ENCODE assay signal across 8 cellular contexts in genomic region chr17:64130559-64131001, GRCh38. TPM values are rescaled to one million over a fixed set of nuclear protein-coding genes. Genes with fewer than 3 reads are reported as not detected.
DNase-seq lines count a peak whose midpoint lies in the region; ATAC-seq and TF ChIP-seq lines count a peak whose summit lies in the region.

No MANE protein-coding gene starts in this region.

- peaks cover 6% of the 10 kb centered on the region in 2 donors for H3K36me3 Mint-ChIP-seq in activated naive CD4-positive, alpha-beta T cell treated with anti-CD3 and anti-CD28 coated beads, Interleukin-2, amount 50 U/mL, for 72 hours

- H3K4me3 ChIP-seq in BLaER1 (peak overlapping the region; percentile 93), HUES64 (ENCODE audit: low read length) (peak overlapping the region; percentile 50), hepatocyte (no peak overlapping the region)

- H3K9me3 ChIP-seq in BLaER1: no peaks in the 10 kb centered on the region
- no peaks in the 10 kb centered on the region for H3K9me3 ChIP-seq in HUES64 (ENCODE audit: insufficient read depth, low read depth, low read length)
- H3K9me3 ChIP-seq in hepatocyte (ENCODE audit: low read depth): no peaks in the 10 kb centered on the region

- H3K4me1 ChIP-seq in BLaER1 (peaks cover 36% of the 10 kb centered on the region), HUES64 (ENCODE audit: insufficient read depth, low read length) (peaks cover 9% of the 10 kb centered on the region; the same call in 1 of the 2 replicates), hepatocyte (ENCODE audit: insufficient read depth) (peaks cover 37% of the 10 kb centered on the region)

- WGBS in HUES64: 29% methylated on average over 24 of the region's 24 CpGs
- WGBS in hepatocyte (ENCODE audit: low lambda C conversion rate, missing lambda C conversion rate): 52% methylated on average over 19 of the region's 24 CpGs

- no peaks in the 10 kb centered on the region for H3K9me2 ChIP-seq in hepatocyte (replicated peaks; ENCODE audit: insufficient read depth)

- H3K27ac Mint-ChIP-seq in activated naive CD4-positive, alpha-beta T cell treated with anti-CD3 and anti-CD28 coated beads, Interleukin-2, amount 50 U/mL, for 72 hours: peak overlapping the region; percentile 89 to 90

- peak; percentile 22 for ATAC-seq in GM21360 (IDR thresholded peaks at IDR 0.05; ENCODE audit: unreplicated experiment)
- peak; percentile 10 to 62 for ATAC-seq in activated naive CD4-positive, alpha-beta T cell treated with anti-CD3 and anti-CD28 coated beads, Interleukin-2, amount 50 U/mL, for 72 hours

- DNase-seq in activated naive CD4-positive, alpha-beta T cell treated with anti-CD3 and anti-CD28 coated beads, Interleukin-2, amount 50 U/mL, for 72 hours (ENCODE audit: low spot score in 2 of 2): peak in 1 of 2 donors; percentile 84
- no peak for DNase-seq in hepatocyte (ENCODE audit: low spot score)
- DNase-seq in stimulated activated CD4-positive, alpha-beta T cell treated with anti-CD3 and anti-CD28 coated beads, Interleukin-12 subunit alpha, Interleukin-12 subunit beta, amount 100 ng/mL, for 4 hours: peak; percentile 48
- no peak for DNase-seq in HuH-7.5 (ENCODE audit: low spot score)
- DNase-seq in NOMO-1 treated with DMSO at 0.1 percent for 48 hours (lab: John Stamatoyannopoulos, UW; ENCODE audit: unreplicated experiment): no peak

- no peaks in the 10 kb centered on the region for H3K9me3 Mint-ChIP-seq in activated naive CD4-positive, alpha-beta T cell treated with anti-CD3 and anti-CD28 coated beads, Interleukin-2, amount 50 U/mL, for 72 hours

- H3K27ac ChIP-seq in BLaER1: peak overlapping the region; percentile 46; the same call in 1 of the 2 replicates
- H3K27ac ChIP-seq in HUES64 (ENCODE audit: low read depth, low read length): peak overlapping the region; percentile 23; the same call in 1 of the 2 replicates
- H3K27ac ChIP-seq in hepatocyte: peak overlapping the region; percentile 77

- H2AFZ ChIP-seq in hepatocyte: peak overlapping the region; percentile 61

- H4K20me1 ChIP-seq in BLaER1 (peaks cover 41% of the 10 kb centered on the region), hepatocyte (ENCODE audit: insufficient read depth, poor library complexity, severe bottlenecking) (peaks cover 14% of the 10 kb centered on the region)

- peak; percentile 1 for TF ChIP-seq CTCF in hepatocyte (IDR thresholded peaks at IDR 0.05; ENCODE audit: poor library complexity)

- peak overlapping the region; percentile 68 for H3K9ac ChIP-seq in BLaER1
- H3K9ac ChIP-seq in HUES64 (ENCODE audit: low read depth, low read length): peak overlapping the region; percentile 57

- H3K4me2 ChIP-seq in BLaER1 (peak overlapping the region; percentile 95), hepatocyte (peak overlapping the region; percentile 84)

- peaks cover 25% of the 10 kb centered on the region for H3K27me3 ChIP-seq in BLaER1
- H3K27me3 ChIP-seq in HUES64 (ENCODE audit: insufficient read depth, low read length): peaks cover 33% of the 10 kb centered on the region
- H3K27me3 ChIP-seq in hepatocyte: no peaks in the 10 kb centered on the region

- H3K79me2 ChIP-seq in hepatocyte: peaks cover 38% of the 10 kb centered on the region

- no peaks in the 10 kb centered on the region for H3K36me3 ChIP-seq in BLaER1
- H3K36me3 ChIP-seq in HUES64 (ENCODE audit: insufficient read depth, low read length): no peaks in the 10 kb centered on the region
- no peaks in the 10 kb centered on the region for H3K36me3 ChIP-seq in hepatocyte (replicated peaks; ENCODE audit: insufficient read depth, low read depth)

RNA-seq across cellular contexts. Expression of gene ERN1, which starts 0.6 kb away (rescaled TPM):
- 1.6 TPM for polyA plus RNA-seq in HUES64 (2013, experiment 1 of 2)
- polyA plus RNA-seq in HUES64 (2013, experiment 2 of 2): 1.5 TPM
- total RNA-seq in activated naive CD4-positive, alpha-beta T cell treated with anti-CD3 and anti-CD28 coated beads, Interleukin-2, amount 50 U/mL, for 72 hours: 10 to 100 TPM; 23.7 to 24.1 TPM
- total RNA-seq in hepatocyte: 10.3 and 14.3 TPM in 2 replicates
- polyA plus RNA-seq in hepatocyte: 16.5 and 19.4 TPM in 2 replicates

Comparison
In these comparisons a context has a peak if more than half of its experiments do, and no peak if none do; other contexts are left out.
1. H3K27ac ChIP-seq: peak in every context shown above with its lines; median percentile 77 in hepatocyte; 46 in BLaER1; 23 in HUES64.